ENCODE assay signal across 8 cellular contexts in the genomic region with DNA sequence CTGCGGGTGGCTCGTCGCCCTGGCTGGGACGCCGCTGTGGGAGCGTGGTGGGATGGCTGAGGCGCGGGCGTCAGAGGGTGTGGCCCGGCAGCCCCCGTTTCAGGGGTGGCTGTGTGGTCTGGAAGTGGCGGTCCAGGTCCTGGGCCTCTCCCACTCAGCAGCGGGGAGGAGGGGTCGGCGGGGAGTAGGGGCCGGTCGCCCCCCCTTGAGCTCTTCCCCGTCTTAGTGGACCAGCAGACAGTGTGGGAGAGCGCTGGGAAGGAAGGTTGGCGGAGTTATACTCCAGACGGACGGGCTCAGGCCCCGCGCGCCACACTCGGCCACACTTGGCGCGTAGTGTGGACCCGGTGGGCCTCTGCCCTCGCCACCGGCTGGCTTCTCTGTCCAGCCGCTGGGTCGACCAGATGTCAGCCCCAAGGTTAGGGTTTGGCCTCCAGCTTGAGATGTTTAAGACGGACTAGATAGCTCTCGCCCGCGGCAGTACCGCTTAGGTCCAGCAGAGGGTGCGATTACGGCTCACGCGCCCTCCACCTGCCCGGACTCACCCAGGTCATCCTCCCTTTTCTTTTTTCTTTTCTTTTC. TPM values are rescaled to one million over a fixed set of nuclear protein-coding genes. Genes with fewer than 3 reads are reported as not detected.
DNase-seq lines count a peak whose midpoint lies in the region; ATAC-seq and TF ChIP-seq lines count a peak whose summit lies in the region.

No MANE protein-coding gene starts in this region.

- DNase-seq in T-helper 17 cell (peak; percentile 33 to 63 (median 41)), T47D (ENCODE audit: low read depth in 1 of 2, low spot score in 1 of 2) (peak; percentile 52 to 78), mesendoderm (peak; percentile 76), HPDE6-E6E7 (ENCODE audit: extremely low spot score) (no peak), NCI-H2196 (lab: John Stamatoyannopoulos, UW; ENCODE audit: unreplicated experiment) (no peak)
- peak; percentile 3 to 72 (median 48) for DNase-seq in stimulated activated naive CD4-positive, alpha-beta T cell (lab: John Stamatoyannopoulos, UW)

- no peak overlapping the region for H4K8ac ChIP-seq in mesendoderm (ENCODE audit: low read depth, low read length)

- no peaks in the 10 kb centered on the region for H3K36me3 Mint-ChIP-seq in T-helper 17 cell (ENCODE audit: low read depth)

- H3K9ac ChIP-seq in mesendoderm (ENCODE audit: low read length): no peak overlapping the region

- H2BK120ac ChIP-seq in mesendoderm (ENCODE audit: low read depth, low read length): no peak overlapping the region

- no peak overlapping the region for H3K4me3 ChIP-seq in GM12875 (ENCODE audit: low read depth, low read length)
- no peak overlapping the region for H3K4me3 ChIP-seq in mesendoderm (ENCODE audit: low read length)

- peak overlapping the region; percentile 21 for H3K4me3 Mint-ChIP-seq in T-helper 17 cell

- no peak overlapping the region for H4K5ac ChIP-seq in mesendoderm (ENCODE audit: low read length)

- no peak overlapping the region for H3K27ac Mint-ChIP-seq in T-helper 17 cell

- H3K4ac ChIP-seq in mesendoderm (ENCODE audit: low read depth, low read length): no peak overlapping the region

- no peaks in the 10 kb centered on the region for H3K79me2 ChIP-seq in mesendoderm (ENCODE audit: control insufficient read depth, insufficient read depth, low read length)

- no peak overlapping the region for H2AK5ac ChIP-seq in mesendoderm (ENCODE audit: low read length)

- H3K4me1 Mint-ChIP-seq in T-helper 17 cell: peaks cover 7% of the 10 kb centered on the region

- H3K23ac ChIP-seq in mesendoderm (ENCODE audit: low read length): no peak overlapping the region

- no peaks in the 10 kb centered on the region for H3K27me3 Mint-ChIP-seq in T-helper 17 cell

- no peak overlapping the region for H2BK15ac ChIP-seq in mesendoderm (replicated peaks; ENCODE audit: low read depth)

- WGBS in mesendoderm (ENCODE audit: extremely low coverage, insufficient coverage, low lambda C conversion rate): no CpG with 5 or more reads among the region's 43 CpGs

- H3K27me3 ChIP-seq in mesendoderm (ENCODE audit: insufficient read depth, low read length, poor library complexity): no peaks in the 10 kb centered on the region

- peak; percentile 71 for ATAC-seq in T-helper 17 cell
- ATAC-seq in GM18858 (IDR thresholded peaks at IDR 0.05; ENCODE audit: unreplicated experiment): no peak

- no peaks in the 10 kb centered on the region for H3K79me1 ChIP-seq in mesendoderm (ENCODE audit: low read length)

- no peaks in the 10 kb centered on the region for H3K4me1 ChIP-seq in mesendoderm (ENCODE audit: control insufficient read depth, low read depth, low read length)

- no peaks in the 10 kb centered on the region for H3K9me3 ChIP-seq in T-helper 17 cell (ENCODE audit: control insufficient read depth, low read length, poor library complexity, severe bottlenecking)

- no peaks in the 10 kb centered on the region for H3K36me3 ChIP-seq in mesendoderm (ENCODE audit: control insufficient read depth, insufficient read depth, low read length)

- TF ChIP-seq CTCF in GM12875 (IDR thresholded peaks at IDR 0.05; ENCODE audit: borderline replicate concordance, insufficient read depth, low read depth, low read length): peak; percentile 37; the same call in 1 of the 2 replicates

- H3K18ac ChIP-seq in mesendoderm (ENCODE audit: low read length): no peak overlapping the region

- no peak overlapping the region for H3K56ac ChIP-seq in mesendoderm (ENCODE audit: low read length)

- H3K27ac ChIP-seq in mesendoderm (ENCODE audit: low read depth, low read length): no peak overlapping the region

- H2BK5ac ChIP-seq in mesendoderm (ENCODE audit: low read length): no peak overlapping the region

- H3K4me2 ChIP-seq in mesendoderm (ENCODE audit: low read length): no peak overlapping the region

- in situ Hi-C loops in T47D (cut with HindIII; ENCODE audit: low pct_unique_long_range_greater_than_20kb, low sequenced_read_pairs): no loop called here

RNA-seq across cellular contexts. Expression of gene ZNF429, which starts 21.7 kb away (rescaled TPM):
- 10 to 100 TPM; 10.7 to 12.4 TPM for total RNA-seq in T-helper 17 cell
- polyA plus RNA-seq in mesendoderm (2013, experiment 1 of 2): 11.1 TPM
- 11.1 TPM for polyA plus RNA-seq in mesendoderm (2013, experiment 2 of 2)

Comparison
In these comparisons a context has a peak if more than half of its experiments do, and no peak if none do; other contexts are left out.
1. DNase-seq: peak in T-helper 17 cell (3 of 3), T47D (2 of 2), mesendoderm (single experiment) and stimulated activated naive CD4-positive, alpha-beta T cell (6 of 6); none in HPDE6-E6E7 (single experiment) and NCI-H2196 (single experiment).